Comparison of ENCODE assay signal across 10 cellular contexts in the genomic region with DNA sequence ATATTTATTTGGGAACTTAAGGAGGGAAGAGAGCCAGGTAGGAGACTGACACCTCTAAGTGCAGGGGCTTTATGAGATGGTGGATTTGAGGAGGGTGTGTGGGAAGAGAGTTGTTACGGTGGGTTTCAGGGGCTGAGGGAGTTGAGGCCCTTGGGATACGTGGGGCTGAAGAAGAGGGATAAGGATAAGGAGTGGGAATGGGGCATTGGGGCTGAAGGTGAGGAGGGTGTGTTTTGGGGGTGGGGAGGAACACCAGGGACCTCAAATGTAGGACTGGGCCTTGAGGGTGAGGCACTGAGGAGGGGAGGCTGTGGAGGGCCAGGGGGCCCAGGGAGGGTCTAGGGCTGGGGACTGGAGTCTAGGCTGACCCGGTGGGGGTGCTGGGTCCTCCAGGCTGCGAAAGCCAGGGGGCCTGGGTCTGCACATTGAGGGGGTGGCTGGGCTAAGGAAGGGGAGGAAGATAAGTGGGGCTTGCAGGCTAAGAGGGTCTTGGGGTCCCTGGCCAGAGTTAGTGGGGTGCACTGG. TPM values are rescaled to one million over a fixed set of nuclear protein-coding genes. Genes with fewer than 3 reads are reported as not detected.
DNase-seq lines count a peak whose midpoint lies in the region; ATAC-seq, FAIRE-seq and TF ChIP-seq lines count a peak whose summit lies in the region.
"Had no signal": no experiment of that assay in that cellular context is flagged by ENCODE, and none has a peak within 500 bp of the region (broad histone marks: within the 10 kb centered on the region; RNA-seq: fewer than 3 reads in every experiment).

No MANE protein-coding gene starts in this region.

- H3K9ac ChIP-seq in smooth muscle cell (ENCODE audit: low read depth) = no peak overlapping the region

- H3F3A ChIP-seq in smooth muscle cell (ENCODE audit: low read depth) = peaks cover 12% of the 10 kb centered on the region

- no peaks in the 10 kb centered on the region for H3K27me3 ChIP-seq in gastroesophageal sphincter
- H3K27me3 ChIP-seq in smooth muscle cell (ENCODE audit: low read depth) = no peaks in the 10 kb centered on the region

- no peaks in the 10 kb centered on the region for H3K36me3 Mint-ChIP-seq in T-helper 1 cell treated with Interleukin-12 subunit alpha and Interleukin-12 subunit beta and Interleukin-4 antibody, amounts not matched to agents 30 μg/mL and 1 μg/mL, for 36 hours (ENCODE audit: low read depth)
- peaks cover 6% of the 10 kb centered on the region for H3K36me3 Mint-ChIP-seq in activated CD4-positive, alpha-beta memory T cell treated with anti-CD3 and anti-CD28 coated beads for 36 hours

- TF ChIP-seq CTCF in gastroesophageal sphincter (IDR thresholded peaks at IDR 0.05) (no peak), smooth muscle cell (IDR thresholded peaks at IDR 0.05; ENCODE audit: borderline replicate concordance, insufficient read depth, poor library complexity, severe bottlenecking) (no peak)

- H3K27ac ChIP-seq in gastroesophageal sphincter = peak overlapping the region in 3 of 4 donors; percentile 84 to 99 (median 95)
- peak overlapping the region; percentile 15 for H3K27ac ChIP-seq in smooth muscle cell (ENCODE audit: low read depth)

- ATAC-seq in gastroesophageal sphincter (no peak), GM21381 (IDR thresholded peaks at IDR 0.05; ENCODE audit: unreplicated experiment) (no peak)

- peaks cover 35% of the 10 kb centered on the region for H3K79me2 ChIP-seq in smooth muscle cell (ENCODE audit: low read depth)

- no peaks in the 10 kb centered on the region for H3K9me3 Mint-ChIP-seq in T-helper 1 cell treated with Interleukin-12 subunit alpha and Interleukin-12 subunit beta and Interleukin-4 antibody, amounts not matched to agents 30 μg/mL and 1 μg/mL, for 36 hours
- no peaks in the 10 kb centered on the region for H3K9me3 Mint-ChIP-seq in activated CD4-positive, alpha-beta memory T cell treated with anti-CD3 and anti-CD28 coated beads for 36 hours

- H3K4me1 ChIP-seq in gastroesophageal sphincter (peaks cover 0 to 39% (median 3%) of the 10 kb centered on the region in 3 donors), smooth muscle cell (ENCODE audit: low read depth) (peaks cover 10% of the 10 kb centered on the region)
- H3K4me1 ChIP-seq: prostate gland had no signal

- TF ChIP-seq EP300 in gastroesophageal sphincter (IDR thresholded peaks at IDR 0.05) = no peak

- H4K20me1 ChIP-seq in smooth muscle cell (ENCODE audit: low read depth) = peaks cover 31% of the 10 kb centered on the region

- no peaks in the 10 kb centered on the region for H3K9me3 ChIP-seq in gastroesophageal sphincter
- H3K9me3 ChIP-seq in smooth muscle cell (replicated peaks; ENCODE audit: low read depth) = no peaks in the 10 kb centered on the region
- H3K9me3 ChIP-seq: prostate gland had no signal

- H3K36me3 ChIP-seq in gastroesophageal sphincter (no peaks in the 10 kb centered on the region), smooth muscle cell (ENCODE audit: low read depth) (no peaks in the 10 kb centered on the region)
- H3K36me3 ChIP-seq: prostate gland had no signal

- H3K27ac Mint-ChIP-seq in T-helper 1 cell treated with Interleukin-12 subunit alpha and Interleukin-12 subunit beta and Interleukin-4 antibody, amounts not matched to agents 30 μg/mL and 1 μg/mL, for 36 hours = peak overlapping the region; percentile 92
- peak overlapping the region; percentile 61 for H3K27ac Mint-ChIP-seq in activated CD4-positive, alpha-beta memory T cell treated with anti-CD3 and anti-CD28 coated beads for 36 hours

- FAIRE-seq in RCC 7860 (lab: Jason Lieb, UNC) = no peak

- intact Hi-C loops in activated CD4-positive, alpha-beta memory T cell treated with anti-CD3 and anti-CD28 coated beads for 36 hours (cut with micrococcal nuclease) = loop anchor here (5.0 kb wide), 1 partner anchor 156 kb away; a partner anchor contains a TSS

- peaks cover 28% of the 10 kb centered on the region for H3K4me1 Mint-ChIP-seq in T-helper 1 cell treated with Interleukin-12 subunit alpha and Interleukin-12 subunit beta and Interleukin-4 antibody, amounts not matched to agents 30 μg/mL and 1 μg/mL, for 36 hours (ENCODE audit: low read depth)
- peaks cover 42% of the 10 kb centered on the region for H3K4me1 Mint-ChIP-seq in activated CD4-positive, alpha-beta memory T cell treated with anti-CD3 and anti-CD28 coated beads for 36 hours (ENCODE audit: low read depth)

- 84 to 92% methylated on average over 3 to 4 of the region's 4 CpGs for WGBS in gastroesophageal sphincter (ENCODE audit: low coverage in 1 of 2), 2 donors
- 94% methylated on average over 4 of the region's 4 CpGs for WGBS in smooth muscle cell (ENCODE audit: low lambda C conversion rate)

- peak overlapping the region; percentile 87 for H3K4me3 Mint-ChIP-seq in T-helper 1 cell treated with Interleukin-12 subunit alpha and Interleukin-12 subunit beta and Interleukin-4 antibody, amounts not matched to agents 30 μg/mL and 1 μg/mL, for 36 hours
- H3K4me3 Mint-ChIP-seq in activated CD4-positive, alpha-beta memory T cell treated with anti-CD3 and anti-CD28 coated beads for 36 hours = peak overlapping the region; percentile 50

- no peak overlapping the region for H2AFZ ChIP-seq in smooth muscle cell (ENCODE audit: low read depth)

- H3K4me3 ChIP-seq in gastroesophageal sphincter (peak overlapping the region in 1 of 2 donors; percentile 93), smooth muscle cell (no peak overlapping the region)

- CTCF ChIA-PET in activated CD4-positive, alpha-beta memory T cell treated with anti-CD3 and anti-CD28 coated beads for 36 hours (lab: Charles Lee) = no interaction called here

- no peak overlapping the region for H3K4me2 ChIP-seq in smooth muscle cell

- POLR2A ChIA-PET in activated CD4-positive, alpha-beta memory T cell treated with anti-CD3 and anti-CD28 coated beads for 36 hours (lab: Charles Lee) = no interaction called here

- DNase-seq in T-helper 1 cell (no peak), smooth muscle cell (lab: John Stamatoyannopoulos, UW; ENCODE audit: unreplicated experiment) (no peak), DMS53 treated with DMSO at 0.1 percent for 48 hours (lab: John Stamatoyannopoulos, UW; ENCODE audit: unreplicated experiment) (no peak), RCC 7860 (ENCODE audit: low spot score) (no peak)
- DNase-seq in activated CD4-positive, alpha-beta memory T cell treated with anti-CD3 and anti-CD28 coated beads for 36 hours = no peak

- no peaks in the 10 kb centered on the region for H3K27me3 Mint-ChIP-seq in T-helper 1 cell treated with Interleukin-12 subunit alpha and Interleukin-12 subunit beta and Interleukin-4 antibody, amounts not matched to agents 30 μg/mL and 1 μg/mL, for 36 hours (ENCODE audit: low read depth)
- no peaks in the 10 kb centered on the region for H3K27me3 Mint-ChIP-seq in activated CD4-positive, alpha-beta memory T cell treated with anti-CD3 and anti-CD28 coated beads for 36 hours

- TF ChIP-seq POLR2A in gastroesophageal sphincter (IDR thresholded peaks at IDR 0.05) = no peak

RNA-seq across cellular contexts. Expression of a gene that starts 1.2 kb away (rescaled TPM):
- 10 to 100 TPM; 46.5 to 48.1 TPM for total RNA-seq in activated CD4-positive, alpha-beta memory T cell treated with anti-CD3 and anti-CD28 coated beads for 36 hours
- total RNA-seq in gastroesophageal sphincter = 10 to 100 TPM; 32.1 to 65.2 (median 41.8) TPM
- 29.5 and 39.6 TPM in 2 replicates for total RNA-seq in smooth muscle cell
- polyA plus RNA-seq in smooth muscle cell = 26.5 and 32.0 TPM in 2 replicates

RNA-seq across cellular contexts. Expression of a gene that starts 53.1 kb away (rescaled TPM):
- 1 to 10 TPM in 1 of 2 experiments, under 1 TPM in 1; 0.92 to 1.5 TPM for total RNA-seq in activated CD4-positive, alpha-beta memory T cell treated with anti-CD3 and anti-CD28 coated beads for 36 hours
- total RNA-seq in gastroesophageal sphincter (1 to 10 TPM in 2 of 4 donors, under 1 TPM in 2; 0.10 to 2.0 (median 1.1) TPM), smooth muscle cell (0.22 and 0.76 TPM in 2 replicates)
- polyA plus RNA-seq in smooth muscle cell = 1.6 and 2.1 TPM in 2 replicates
- total RNA-seq: A172 had no signal

RNA-seq across cellular contexts. Expression of a gene that starts 59.4 kb away (rescaled TPM):
- not detected for total RNA-seq in activated CD4-positive, alpha-beta memory T cell treated with anti-CD3 and anti-CD28 coated beads for 36 hours
- total RNA-seq in gastroesophageal sphincter (not detected), smooth muscle cell (not detected in 2 replicates)
- polyA plus RNA-seq in smooth muscle cell = not detected in 2 replicates
- total RNA-seq: A172, prostate gland had no signal
